Comparison of ENCODE assay signal across 20 cellular contexts in genomic region chr1:208166340-208167138, GRCh38.
A peak's percentile ranks its signal among the peaks of the same experiment; 100 is the strongest.
DNase-seq lines count a peak whose midpoint lies in the region; ATAC-seq, FAIRE-seq and TF ChIP-seq lines count a peak whose summit lies in the region.
"Had no signal": no experiment of that assay in that cellular context is flagged by ENCODE, and none has a peak within 500 bp of the region (broad histone marks: within the 10 kb centered on the region; RNA-seq: fewer than 3 reads in every experiment).

No MANE protein-coding gene starts in this region.

- WGBS in HepG2 (ENCODE audit: low lambda C conversion rate) = 31% methylated on average over 4 of the region's 4 CpGs
- WGBS in right lobe of liver (ENCODE audit: insufficient coverage, low coverage, low lambda C conversion rate, missing lambda C conversion rate) = 58% methylated on average over 3 of the region's 4 CpGs
- 2% methylated on average over 4 of the region's 4 CpGs for WGBS in mammary epithelial cell (ENCODE audit: low coverage, missing lambda C conversion rate)
- 85 to 92% methylated on average over 4 of the region's 4 CpGs for WGBS in heart right ventricle, 2 donors

- H3K9me3 ChIP-seq in HepG2 (ENCODE audit: low read length) = no peaks in the 10 kb centered on the region
- no peaks in the 10 kb centered on the region for H3K9me3 ChIP-seq in right lobe of liver
- H3K9me3 ChIP-seq in mammary epithelial cell (replicated peaks; ENCODE audit: insufficient read depth, low read length) = no peaks in the 10 kb centered on the region
- H3K9me3 ChIP-seq in left lung = no peaks in the 10 kb centered on the region
- H3K9me3 ChIP-seq in heart right ventricle = no peaks in the 10 kb centered on the region
- H3K9me3 ChIP-seq: Caco-2, esophagus squamous epithelium, stomach, tibial nerve had no signal

- H2AFZ ChIP-seq in HepG2 (ENCODE audit: low read length) (no peak overlapping the region), mammary epithelial cell (ENCODE audit: low read depth, low read length) (no peak overlapping the region)

- H3K4me3 ChIP-seq in HepG2 (replicated peaks in 1 of 3; ENCODE audit: insufficient read depth in 1 of 3, low read depth in 2 of 3, low read length in 3 of 3) = no peak overlapping the region
- H3K4me3 ChIP-seq in right lobe of liver = no peak overlapping the region
- H3K4me3 ChIP-seq in mammary epithelial cell (replicated peaks in 1 of 3; ENCODE audit: insufficient read depth in 1 of 3, low read depth in 2 of 3, low read length in 3 of 3) = no peak overlapping the region
- H3K4me3 ChIP-seq in left lung = no peak overlapping the region
- H3K4me3 ChIP-seq in heart right ventricle = no peak overlapping the region
- H3K4me3 ChIP-seq: esophagus squamous epithelium, stomach, tibial nerve had no signal

- ATAC-seq in HepG2 = peak; percentile 77
- ATAC-seq in right lobe of liver = no peak
- peak; percentile 70 for ATAC-seq in left lung
- no peak for ATAC-seq in heart right ventricle
- ATAC-seq: naive thymus-derived CD4-positive, alpha-beta T cell; Panc1 had no signal

- H3K79me2 ChIP-seq in HepG2 (ENCODE audit: insufficient read depth, low read length) (no peaks in the 10 kb centered on the region), mammary epithelial cell (ENCODE audit: insufficient read depth, low read length) (peaks cover 11% of the 10 kb centered on the region)

- intact Hi-C loops in HepG2 (cut with micrococcal nuclease; ENCODE audit: unreplicated experiment) = no loop called here
- intact Hi-C loops in right lobe of liver (cut with DNase I) = no loop called here
- intact Hi-C loops in mammary epithelial cell (cut with micrococcal nuclease) = loop anchor here (1.0 to 5.0 kb wide), 2 partner anchors 11 to 71 kb away; no protein-coding TSS in a partner anchor
- intact Hi-C loops in left lung (cut with DNase I) = no loop called here
- intact Hi-C loops in heart right ventricle (cut with DNase I) = no loop called here

- H3K9ac ChIP-seq in HepG2 (ENCODE audit: insufficient read depth, low read depth, low read length) (no peak overlapping the region; the same call in 1 of the 2 replicates), mammary epithelial cell (ENCODE audit: insufficient read depth, low read length) (peak overlapping the region; percentile 35)

- no peak for TF ChIP-seq RAD21 in HepG2 (CRISPR knock-in tag; IDR thresholded peaks at IDR 0.05)

- POLR2A ChIA-PET in HepG2 (lab: Yijun Ruan, JAX) = no interaction called here

- H3K27me3 ChIP-seq in HepG2 (ENCODE audit: control insufficient read depth in 1 of 2, insufficient read depth in 2 of 2, low read length in 2 of 2) (no peaks in the 10 kb centered on the region), right lobe of liver (no peaks in the 10 kb centered on the region), mammary epithelial cell (ENCODE audit: insufficient read depth, low read length) (no peaks in the 10 kb centered on the region), left lung (no peaks in the 10 kb centered on the region), heart right ventricle (no peaks in the 10 kb centered on the region)
- H3K27me3 ChIP-seq: esophagus squamous epithelium, stomach, tibial nerve had no signal

- no TSS peak for BruUV-seq in HepG2 (replicated peaks; lab: Mats Ljungman, UMichigan)
- BruUV-seq in mammary epithelial cell (replicated peaks; lab: Mats Ljungman, UMichigan) = no TSS peak

- H4K20me1 ChIP-seq in HepG2 (ENCODE audit: insufficient read depth, low read length) (no peaks in the 10 kb centered on the region), mammary epithelial cell (ENCODE audit: insufficient read depth, low read length) (no peaks in the 10 kb centered on the region)

- TF ChIP-seq CTCF in HepG2 (CRISPR knock-in tag; IDR thresholded peaks at IDR 0.05) (no peak), right lobe of liver (IDR thresholded peaks at IDR 0.05) (no peak), mammary epithelial cell (conservative IDR thresholded peaks at IDR 0.05 in 1 of 2, IDR thresholded peaks at IDR 0.05 in 1 of 2; ENCODE audit: extremely low read depth in 1 of 2, insufficient read depth in 1 of 2, low read depth in 1 of 2, low read length in 2 of 2) (no peak), left lung (IDR thresholded peaks at IDR 0.05) (no peak), heart right ventricle (IDR thresholded peaks at IDR 0.05) (no peak)

- TF ChIP-seq EP300 in HepG2 (IDR thresholded peaks at IDR 0.05; ENCODE audit: low read depth in 2 of 2, low read length in 2 of 2) (no peak), HepG2 (CRISPR knock-in tag; IDR thresholded peaks at IDR 0.05; ENCODE audit: borderline replicate concordance) (no peak)

- dilution Hi-C loops in mammary epithelial cell (cut with HindIII; ENCODE audit: low sequenced_read_pairs) = no loop called here

- CTCF ChIA-PET in HepG2 (lab: Yijun Ruan, JAX; ENCODE audit: low intra/inter-chr PET ratio, low total read pairs) = no interaction called here
- CTCF ChIA-PET in mammary epithelial cell (lab: Charles Lee; ENCODE audit: low non-redundant PET) = interaction anchor here (0.6 kb wide), 2 partner anchors 35 to 79 kb away, joined by 3 to 4 read pairs; no protein-coding TSS in a partner anchor

- H3K4me1 ChIP-seq in HepG2 (ENCODE audit: insufficient read depth, low read length) (peaks cover 89% of the 10 kb centered on the region), right lobe of liver (peaks cover 0 to 29% (median 8%) of the 10 kb centered on the region in 4 donors), mammary epithelial cell (ENCODE audit: insufficient read depth, low read length) (peaks cover 23% of the 10 kb centered on the region), left lung (peaks cover 18 to 38% of the 10 kb centered on the region in 2 donors), heart right ventricle (peaks cover 12 to 90% (median 68%) of the 10 kb centered on the region in 9 donors)

- H3K4me2 ChIP-seq in HepG2 (ENCODE audit: low read depth, low read length) (peak overlapping the region; percentile 18), mammary epithelial cell (ENCODE audit: insufficient read depth, low read depth, low read length) (peak overlapping the region; percentile 42)

- no peak for TF ChIP-seq POLR2A in HepG2 (IDR thresholded peaks at IDR 0.05; ENCODE audit: insufficient read depth in 1 of 2, low read depth in 2 of 2, low read length in 2 of 2)
- TF ChIP-seq POLR2A in right lobe of liver (IDR thresholded peaks at IDR 0.05) = no peak

- H3K27ac ChIP-seq in HepG2 (ENCODE audit: extremely low read length, insufficient read depth, low read length) (peak overlapping the region; percentile 62), right lobe of liver (no peak overlapping the region), mammary epithelial cell (ENCODE audit: insufficient read depth, low read depth, low read length) (peak overlapping the region; percentile 64), left lung (peak overlapping the region in 1 of 2 donors; percentile 4), heart right ventricle (no peak overlapping the region)
- H3K27ac ChIP-seq: esophagus squamous epithelium, stomach, tibial nerve had no signal

- in situ Hi-C loops in HepG2 (cut with HindIII; ENCODE audit: extremely low pct_ligation_motif_present, low pct_unique_long_range_greater_than_20kb) (no loop called here), mammary epithelial cell (cut with MboI; ENCODE audit: low sequenced_read_pairs in 2 of 2) (no loop called here)

- H3K36me3 ChIP-seq in HepG2 (replicated peaks in 1 of 2; ENCODE audit: control insufficient read depth in 1 of 2, insufficient read depth in 2 of 2, low read length in 2 of 2) (no peaks in the 10 kb centered on the region), right lobe of liver (no peaks in the 10 kb centered on the region), mammary epithelial cell (ENCODE audit: insufficient read depth, low read length) (no peaks in the 10 kb centered on the region), left lung (no peaks in the 10 kb centered on the region), heart right ventricle (peaks cover 0 to 3% (median 0%) of the 10 kb centered on the region in 9 donors)
- H3K36me3 ChIP-seq: stomach, tibial nerve had no signal

- FAIRE-seq in HepG2 (lab: Jason Lieb, UNC) = peak; percentile 66

- DNase-seq in HepG2 (ENCODE audit: low spot score) (peak; percentile 69), right lobe of liver (no peak), mammary epithelial cell (peak; percentile 91), left lung (no peak), heart right ventricle (no peak), midbrain (lab: John Stamatoyannopoulos, UW) (no peak), SHP77 treated with DMSO at 0.1 percent for 48 hours (lab: John Stamatoyannopoulos, UW) (no peak), NCI-H524 treated with DMSO at 0.1 percent for 48 hours (lab: John Stamatoyannopoulos, UW) (no peak)
- DNase-seq: activated CD8-positive, alpha-beta memory T cell treated with anti-CD3 and anti-CD28 coated beads, Interleukin-2, amount 50 U/mL, for 4 hours; activated naive CD8-positive, alpha-beta T cell treated with anti-CD3 and anti-CD28 coated beads, Interleukin-2, amount 10 ng/mL, durations not matched to agents 7 days and 5 days; DMS79 treated with DMSO at 0.1 percent for 48 hours; esophagus squamous epithelium; GOT3; naive thymus-derived CD4-positive, alpha-beta T cell; NCI-H2171; stomach; T-helper 2 cell had no signal

TF ChIP-seq in HepG2, 621 proteins besides CTCF, POLR2A, EP300 and RAD21 (continues in another document):
- TF ChIP-seq TEF (CRISPR knock-in tag; IDR thresholded peaks at IDR 0.05) = no peak
- TF ChIP-seq HMGXB4 (CRISPR knock-in tag; IDR thresholded peaks at IDR 0.05; ENCODE audit: borderline replicate concordance in 1 of 2, low read depth in 1 of 2) = no peak
- no peak for TF ChIP-seq ZNF441 (CRISPR knock-in tag; IDR thresholded peaks at IDR 0.05; ENCODE audit: borderline replicate concordance)
- TF ChIP-seq ETV5 (CRISPR knock-in tag; IDR thresholded peaks at IDR 0.05; ENCODE audit: borderline replicate concordance) = peak; percentile 11; the same call in 1 of the 2 replicates

Comparison
In these comparisons a context has a peak if more than half of its experiments do, and no peak if none do; other contexts are left out.
1. ATAC-seq: peak in HepG2 (single experiment) and left lung (single experiment); none in right lobe of liver (0 of 4) and heart right ventricle (0 of 8).
2. DNase-seq: peak in HepG2 (single experiment) and mammary epithelial cell (single experiment); none in right lobe of liver (0 of 3), left lung (0 of 2), heart right ventricle (0 of 2), midbrain (single experiment), SHP77 treated with DMSO at 0.1 percent for 48 hours (single experiment) and NCI-H524 treated with DMSO at 0.1 percent for 48 hours (single experiment).
3. H3K27ac ChIP-seq: peak in HepG2 (single experiment) and mammary epithelial cell (single experiment); none in right lobe of liver (0 of 3) and heart right ventricle (0 of 10).